ENCODE assay signal across 1 cellular context in genomic region chr2:69946351-69947077, GRCh38.
A peak's percentile ranks its signal among the peaks of the same experiment; 100 is the strongest.
TF ChIP-seq lines count a peak whose summit lies in the region.

No MANE protein-coding gene starts in this region.

TF ChIP-seq in K562, 482 proteins besides CTCF, POLR2A, EP300 and RAD21 (continued from another document and continues in another):
- TF ChIP-seq, protein P1, sequence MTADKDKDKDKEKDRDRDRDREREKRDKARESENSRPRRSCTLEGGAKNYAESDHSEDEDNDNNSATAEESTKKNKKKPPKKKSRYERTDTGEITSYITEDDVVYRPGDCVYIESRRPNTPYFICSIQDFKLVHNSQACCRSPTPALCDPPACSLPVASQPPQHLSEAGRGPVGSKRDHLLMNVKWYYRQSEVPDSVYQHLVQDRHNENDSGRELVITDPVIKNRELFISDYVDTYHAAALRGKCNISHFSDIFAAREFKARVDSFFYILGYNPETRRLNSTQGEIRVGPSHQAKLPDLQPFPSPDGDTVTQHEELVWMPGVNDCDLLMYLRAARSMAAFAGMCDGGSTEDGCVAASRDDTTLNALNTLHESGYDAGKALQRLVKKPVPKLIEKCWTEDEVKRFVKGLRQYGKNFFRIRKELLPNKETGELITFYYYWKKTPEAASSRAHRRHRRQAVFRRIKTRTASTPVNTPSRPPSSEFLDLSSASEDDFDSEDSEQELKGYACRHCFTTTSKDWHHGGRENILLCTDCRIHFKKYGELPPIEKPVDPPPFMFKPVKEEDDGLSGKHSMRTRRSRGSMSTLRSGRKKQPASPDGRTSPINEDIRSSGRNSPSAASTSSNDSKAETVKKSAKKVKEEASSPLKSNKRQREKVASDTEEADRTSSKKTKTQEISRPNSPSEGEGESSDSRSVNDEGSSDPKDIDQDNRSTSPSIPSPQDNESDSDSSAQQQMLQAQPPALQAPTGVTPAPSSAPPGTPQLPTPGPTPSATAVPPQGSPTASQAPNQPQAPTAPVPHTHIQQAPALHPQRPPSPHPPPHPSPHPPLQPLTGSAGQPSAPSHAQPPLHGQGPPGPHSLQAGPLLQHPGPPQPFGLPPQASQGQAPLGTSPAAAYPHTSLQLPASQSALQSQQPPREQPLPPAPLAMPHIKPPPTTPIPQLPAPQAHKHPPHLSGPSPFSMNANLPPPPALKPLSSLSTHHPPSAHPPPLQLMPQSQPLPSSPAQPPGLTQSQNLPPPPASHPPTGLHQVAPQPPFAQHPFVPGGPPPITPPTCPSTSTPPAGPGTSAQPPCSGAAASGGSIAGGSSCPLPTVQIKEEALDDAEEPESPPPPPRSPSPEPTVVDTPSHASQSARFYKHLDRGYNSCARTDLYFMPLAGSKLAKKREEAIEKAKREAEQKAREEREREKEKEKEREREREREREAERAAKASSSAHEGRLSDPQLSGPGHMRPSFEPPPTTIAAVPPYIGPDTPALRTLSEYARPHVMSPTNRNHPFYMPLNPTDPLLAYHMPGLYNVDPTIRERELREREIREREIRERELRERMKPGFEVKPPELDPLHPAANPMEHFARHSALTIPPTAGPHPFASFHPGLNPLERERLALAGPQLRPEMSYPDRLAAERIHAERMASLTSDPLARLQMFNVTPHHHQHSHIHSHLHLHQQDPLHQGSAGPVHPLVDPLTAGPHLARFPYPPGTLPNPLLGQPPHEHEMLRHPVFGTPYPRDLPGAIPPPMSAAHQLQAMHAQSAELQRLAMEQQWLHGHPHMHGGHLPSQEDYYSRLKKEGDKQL (CRISPR knock-in tag; IDR thresholded peaks at IDR 0.05; ENCODE audit: borderline replicate concordance), result no peak
- TF ChIP-seq RBM39 (optimal IDR thresholded peaks at IDR 0.05; ENCODE audit: low read depth, low read length) (no peak), ERF (CRISPR knock-in tag; IDR thresholded peaks at IDR 0.05) (peak; percentile 60; the same call in 1 of the 2 replicates), NCOA4 (IDR thresholded peaks at IDR 0.05; ENCODE audit: partially characterized antibody) (no peak), RBFOX2 (IDR thresholded peaks at IDR 0.05; ENCODE audit: low read depth, low read length) (no peak), HIVEP1 (CRISPR knock-in tag; IDR thresholded peaks at IDR 0.05) (no peak), NEUROD1 (IDR thresholded peaks at IDR 0.05; ENCODE audit: borderline replicate concordance, low read depth, low read length, partially characterized antibody) (peak; percentile 39), SETDB1 (IDR thresholded peaks at IDR 0.05; ENCODE audit: low read length) (no peak), PHF21A (IDR thresholded peaks at IDR 0.05; ENCODE audit: borderline replicate concordance, low read depth) (no peak), ZBTB40 (IDR thresholded peaks at IDR 0.05) (no peak; the same call in 1 of the 2 replicates), ZBTB40 (CRISPR knock-in tag; IDR thresholded peaks at IDR 0.05) (no peak), NFRKB (IDR thresholded peaks at IDR 0.05; ENCODE audit: low read depth) (0 out of 2 replicates have a peak, but pooled peaks have one; percentile 58), LEF1 (IDR thresholded peaks at IDR 0.05) (peak; percentile 50; the same call in 1 of the 2 replicates), SRSF1 (IDR thresholded peaks at IDR 0.05; ENCODE audit: low read depth, low read length) (no peak), SAFB (IDR thresholded peaks at IDR 0.05; ENCODE audit: borderline replicate concordance, low read depth, low read length) (no peak), WHSC1 (IDR thresholded peaks at IDR 0.05; ENCODE audit: low read length) (no peak), ZKSCAN8 (CRISPR knock-in tag; IDR thresholded peaks at IDR 0.05) (peak; percentile 71; the same call in 1 of the 2 replicates), ETV1 (tag; conservative IDR thresholded peaks at IDR 0.05; ENCODE audit: low read depth) (peak; percentile 73; the same call in 1 of the 2 replicates), ATF3 (IDR thresholded peaks at IDR 0.05) (peak; percentile 64; the same call in 1 of the 2 replicates), ATF3 (CRISPR knock-in tag; conservative IDR thresholded peaks at IDR 0.05) (no peak), EP400 (IDR thresholded peaks at IDR 0.05) (0 out of 2 replicates have a peak, but pooled peaks have one; percentile 10), ZC3H11A (IDR thresholded peaks at IDR 0.05; ENCODE audit: low read depth, low read length) (no peak), LARP7 (IDR thresholded peaks at IDR 0.05) (no peak), ETV5 (CRISPR knock-in tag; IDR thresholded peaks at IDR 0.05; ENCODE audit: low read depth) (peak; percentile 77), GABPA (tag; conservative IDR thresholded peaks at IDR 0.05; ENCODE audit: low read depth) (peak; percentile 77), SREBF2 (CRISPR knock-in tag; IDR thresholded peaks at IDR 0.05) (no peak), JUND (IDR thresholded peaks at IDR 0.05; ENCODE audit: borderline replicate concordance, low read depth, low read length) (peak; percentile 68), JUND (tag; IDR thresholded peaks at IDR 0.05; ENCODE audit: borderline replicate concordance, low read depth, low read length) (peak; percentile 74; the same call in 2 of the 3 replicates), CEBPB (tag; IDR thresholded peaks at IDR 0.05) (no peak), IRF1 (CRISPR knock-in tag; IDR thresholded peaks at IDR 0.05; ENCODE audit: borderline replicate concordance) (no peak), MTA2 (IDR thresholded peaks at IDR 0.05; ENCODE audit: low read depth) (peak; percentile 30; the same call in 1 of the 2 replicates), BRD9 (IDR thresholded peaks at IDR 0.05; ENCODE audit: low read depth, partially characterized antibody) (peak; percentile 79)
- TF ChIP-seq, protein P2, sequence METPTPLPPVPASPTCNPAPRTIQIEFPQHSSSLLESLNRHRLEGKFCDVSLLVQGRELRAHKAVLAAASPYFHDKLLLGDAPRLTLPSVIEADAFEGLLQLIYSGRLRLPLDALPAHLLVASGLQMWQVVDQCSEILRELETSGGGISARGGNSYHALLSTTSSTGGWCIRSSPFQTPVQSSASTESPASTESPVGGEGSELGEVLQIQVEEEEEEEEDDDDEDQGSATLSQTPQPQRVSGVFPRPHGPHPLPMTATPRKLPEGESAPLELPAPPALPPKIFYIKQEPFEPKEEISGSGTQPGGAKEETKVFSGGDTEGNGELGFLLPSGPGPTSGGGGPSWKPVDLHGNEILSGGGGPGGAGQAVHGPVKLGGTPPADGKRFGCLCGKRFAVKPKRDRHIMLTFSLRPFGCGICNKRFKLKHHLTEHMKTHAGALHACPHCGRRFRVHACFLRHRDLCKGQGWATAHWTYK (CRISPR knock-in tag; IDR thresholded peaks at IDR 0.05), result no peak
- TF ChIP-seq, protein P3, sequence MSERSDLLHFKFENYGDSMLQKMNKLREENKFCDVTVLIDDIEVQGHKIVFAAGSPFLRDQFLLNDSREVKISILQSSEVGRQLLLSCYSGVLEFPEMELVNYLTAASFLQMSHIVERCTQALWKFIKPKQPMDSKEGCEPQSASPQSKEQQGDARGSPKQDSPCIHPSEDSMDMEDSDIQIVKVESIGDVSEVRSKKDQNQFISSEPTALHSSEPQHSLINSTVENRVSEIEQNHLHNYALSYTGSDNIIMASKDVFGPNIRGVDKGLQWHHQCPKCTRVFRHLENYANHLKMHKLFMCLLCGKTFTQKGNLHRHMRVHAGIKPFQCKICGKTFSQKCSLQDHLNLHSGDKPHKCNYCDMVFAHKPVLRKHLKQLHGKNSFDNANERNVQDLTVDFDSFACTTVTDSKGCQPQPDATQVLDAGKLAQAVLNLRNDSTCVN (CRISPR knock-in tag; IDR thresholded peaks at IDR 0.05), result no peak
- TF ChIP-seq, protein P4, sequence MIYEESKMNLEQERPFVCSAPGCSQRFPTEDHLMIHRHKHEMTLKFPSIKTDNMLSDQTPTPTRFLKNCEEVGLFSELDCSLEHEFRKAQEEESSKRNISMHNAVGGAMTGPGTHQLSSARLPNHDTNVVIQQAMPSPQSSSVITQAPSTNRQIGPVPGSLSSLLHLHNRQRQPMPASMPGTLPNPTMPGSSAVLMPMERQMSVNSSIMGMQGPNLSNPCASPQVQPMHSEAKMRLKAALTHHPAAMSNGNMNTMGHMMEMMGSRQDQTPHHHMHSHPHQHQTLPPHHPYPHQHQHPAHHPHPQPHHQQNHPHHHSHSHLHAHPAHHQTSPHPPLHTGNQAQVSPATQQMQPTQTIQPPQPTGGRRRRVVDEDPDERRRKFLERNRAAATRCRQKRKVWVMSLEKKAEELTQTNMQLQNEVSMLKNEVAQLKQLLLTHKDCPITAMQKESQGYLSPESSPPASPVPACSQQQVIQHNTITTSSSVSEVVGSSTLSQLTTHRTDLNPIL (CRISPR knock-in tag; IDR thresholded peaks at IDR 0.05), result no peak
- TF ChIP-seq, protein P5, sequence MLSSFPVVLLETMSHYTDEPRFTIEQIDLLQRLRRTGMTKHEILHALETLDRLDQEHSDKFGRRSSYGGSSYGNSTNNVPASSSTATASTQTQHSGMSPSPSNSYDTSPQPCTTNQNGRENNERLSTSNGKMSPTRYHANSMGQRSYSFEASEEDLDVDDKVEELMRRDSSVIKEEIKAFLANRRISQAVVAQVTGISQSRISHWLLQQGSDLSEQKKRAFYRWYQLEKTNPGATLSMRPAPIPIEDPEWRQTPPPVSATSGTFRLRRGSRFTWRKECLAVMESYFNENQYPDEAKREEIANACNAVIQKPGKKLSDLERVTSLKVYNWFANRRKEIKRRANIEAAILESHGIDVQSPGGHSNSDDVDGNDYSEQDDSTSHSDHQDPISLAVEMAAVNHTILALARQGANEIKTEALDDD (IDR thresholded peaks at IDR 0.05), result no peak
- TF ChIP-seq, protein P6, sequence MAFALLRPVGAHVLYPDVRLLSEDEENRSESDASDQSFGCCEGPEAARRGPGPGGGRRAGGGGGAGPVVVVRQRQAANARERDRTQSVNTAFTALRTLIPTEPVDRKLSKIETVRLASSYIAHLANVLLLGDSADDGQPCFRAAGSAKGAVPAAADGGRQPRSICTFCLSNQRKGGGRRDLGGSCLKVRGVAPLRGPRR (CRISPR knock-in tag; IDR thresholded peaks at IDR 0.05), result no peak
